In the genomic region with DNA sequence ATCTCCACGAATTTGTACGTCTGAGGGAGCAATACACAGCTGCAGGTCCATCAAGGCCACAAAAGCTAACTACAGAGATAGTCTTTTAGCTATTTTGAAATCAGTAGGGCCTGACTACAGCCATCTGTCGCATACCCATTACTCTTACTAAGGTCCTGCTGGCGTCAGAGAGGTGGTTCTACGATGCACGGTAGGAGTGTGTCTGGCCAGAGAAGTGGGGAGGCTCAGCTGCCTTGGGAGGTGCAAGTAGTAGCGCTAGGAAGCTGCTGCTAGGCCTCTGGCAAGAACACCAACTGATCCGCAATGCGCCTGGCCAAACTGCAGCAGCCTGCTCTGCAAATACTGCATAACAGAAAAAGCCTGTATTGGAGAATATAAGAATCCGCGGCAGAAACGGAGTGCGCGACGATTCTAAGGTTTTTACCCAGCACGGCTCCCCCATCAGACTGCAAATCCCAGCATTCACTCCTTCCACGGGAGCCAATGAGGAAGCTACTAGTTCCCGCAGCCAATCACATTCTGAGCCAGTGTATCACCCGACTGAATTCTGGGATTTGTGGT, we compare ENCODE assay signal across 8 cellular contexts. TPM values are rescaled to one million over a fixed set of nuclear protein-coding genes. Genes with fewer than 3 reads are reported as not detected.
DNase-seq lines count a peak whose midpoint lies in the region; ATAC-seq and TF ChIP-seq lines count a peak whose summit lies in the region.

No MANE protein-coding gene starts in this region.

- peaks cover 36% of the 10 kb centered on the region for H3K4me1 Mint-ChIP-seq in chondrocyte (ENCODE audit: low read depth)

- H3K4me3 Mint-ChIP-seq in chondrocyte (ENCODE audit: unreplicated experiment): peak overlapping the region; percentile 85

- peak overlapping the region; percentile 100 for H3K27ac Mint-ChIP-seq in chondrocyte (ENCODE audit: unreplicated experiment)

- H3K4me3 ChIP-seq in AG04449 (ENCODE audit: low read depth, low read length): peak overlapping the region; percentile 66

- POLR2A ChIA-PET in AG04449 (lab: Yijun Ruan, JAX): interaction anchor here (0.6 to 2.0 kb wide), 7 partner anchors 14 to 713 kb away, joined by 3 to 6 read pairs (median 3); no protein-coding TSS in a partner anchor

- no peak for TF ChIP-seq CTCF in AG04449 (IDR thresholded peaks at IDR 0.05; ENCODE audit: insufficient read depth, low read length, missing control alignments)
- no peak for TF ChIP-seq CTCF in chondrocyte (IDR thresholded peaks at IDR 0.05)

- H3K36me3 Mint-ChIP-seq in chondrocyte (ENCODE audit: low read depth): peaks cover 2% of the 10 kb centered on the region

- CTCF ChIA-PET in AG04449 (lab: Yijun Ruan, JAX): interaction anchor here (0.7 to 2.1 kb wide), 5 partner anchors 12 to 107 kb away, joined by 3 to 7 read pairs (median 4); no protein-coding TSS in a partner anchor

- H3K27me3 Mint-ChIP-seq in chondrocyte (ENCODE audit: low read depth): no peaks in the 10 kb centered on the region

- ATAC-seq in HG03066 (IDR thresholded peaks at IDR 0.05; ENCODE audit: low read depth, unreplicated experiment): peak; percentile 73
- ATAC-seq in activated CD4-positive, CD25-positive, alpha-beta regulatory T cell treated with anti-CD3 and anti-CD28 coated beads, Interleukin-2, amount 50 U/mL, for 24 hours: peak; percentile 81

- H3K9me3 Mint-ChIP-seq in chondrocyte (ENCODE audit: low read depth): peaks cover 6% of the 10 kb centered on the region

- TF ChIP-seq POLR2A in GM18526 (IDR thresholded peaks at IDR 0.05; ENCODE audit: extremely low read depth, insufficient read length): peak; percentile 26

- DNase-seq in AG04449 (ENCODE audit: low read depth, low spot score): peak; percentile 98
- DNase-seq in NCI-H2227 treated with DMSO at 0.1 percent for 48 hours (lab: John Stamatoyannopoulos, UW): peak; percentile 97
- no peak for DNase-seq in chondrocyte (ENCODE audit: low spot score)
- DNase-seq in kidney glomerular epithelial cell (lab: John Stamatoyannopoulos, UW): peak; percentile 100
- peak; percentile 51 to 67 for DNase-seq in stimulated activated CD4-positive, alpha-beta T cell treated with anti-CD3 and anti-CD28 coated beads, Interleukin-1b, Interleukin-23, amount 100 ng/mL, for 1 hour (ENCODE audit: low read depth in 2 of 2)

RNA-seq across cellular contexts. Expression of gene CAND1, which starts 0.7 kb away (rescaled TPM):
- 164 to 189 TPM (median 166 TPM) in 3 replicates for total RNA-seq in chondrocyte
